19 cellular contexts compared by ENCODE assay signal in genomic region chr17:75991396-75991795, GRCh38. TPM values are rescaled to one million over a fixed set of nuclear protein-coding genes. Genes with fewer than 3 reads are reported as not detected.
"Had no signal": no experiment of that assay in that cellular context is flagged by ENCODE, and none has a peak within 500 bp of the region (broad histone marks: within the 10 kb centered on the region; RNA-seq: fewer than 3 reads in every experiment).

No MANE protein-coding gene starts in this region.

- DNase-seq: cerebellar nuclear complex; effector memory CD8-positive, alpha-beta T cell; kidney glomerular epithelial cell; naive thymus-derived CD4-positive, alpha-beta T cell; stimulated activated CD4-positive, alpha-beta T cell treated with anti-CD3 and anti-CD28 coated beads, Interleukin-12 subunit alpha, Interleukin-12 subunit beta, amount 100 ng/mL, for 4 hours; stimulated activated naive CD8-positive, alpha-beta T cell treated with anti-CD3 and anti-CD28 coated beads, Interleukin-15, Interleukin-2, amounts not matched to agents 100 U/mL and 50 U/mL, for 24 hours; thyroid gland; upper lobe of left lung; uterus had no signal

- H3K4me2 ChIP-seq: hepatocyte had no signal

- H3K79me2 ChIP-seq: hepatocyte had no signal

- H3K27me3 ChIP-seq: esophagus muscularis mucosa, hepatocyte, suprapubic skin, thyroid gland, upper lobe of left lung, uterus had no signal

- H3K9me3 ChIP-seq: esophagus muscularis mucosa, suprapubic skin, thyroid gland, upper lobe of left lung, uterus had no signal

- H3K36me3 ChIP-seq: uterus had no signal

- H3K27me3 Mint-ChIP-seq: effector memory CD8-positive, alpha-beta T cell; naive thymus-derived CD4-positive, alpha-beta T cell had no signal

- H3K4me3 Mint-ChIP-seq: effector memory CD8-positive, alpha-beta T cell; naive thymus-derived CD4-positive, alpha-beta T cell had no signal

- H3K4me3 ChIP-seq: coronary artery, esophagus muscularis mucosa, hepatocyte, suprapubic skin, thyroid gland, upper lobe of left lung, uterus had no signal

- H3K27ac ChIP-seq: coronary artery, epithelial cell of prostate, esophagus muscularis mucosa, hepatocyte, suprapubic skin, thyroid gland, upper lobe of left lung, uterus had no signal

- H2AFZ ChIP-seq: hepatocyte had no signal

- H3K9me3 Mint-ChIP-seq: effector memory CD8-positive, alpha-beta T cell; naive thymus-derived CD4-positive, alpha-beta T cell had no signal

- H3K4me1 ChIP-seq: esophagus muscularis mucosa, thyroid gland, uterus had no signal

- ATAC-seq: effector memory CD8-positive, alpha-beta T cell; sciatic nerve; stimulated activated naive CD8-positive, alpha-beta T cell treated with anti-CD3 and anti-CD28 coated beads, Interleukin-15, Interleukin-2, amounts not matched to agents 100 U/mL and 50 U/mL, for 24 hours had no signal

RNA-seq across cellular contexts. Expression of gene EVPL, which starts 35.7 kb away (rescaled TPM):
- total RNA-seq: lung microvascular endothelial cell, osteocyte, pulmonary artery endothelial cell had no signal
- polyA plus RNA-seq: neural cell had no signal
